ENCODE assay signal across 1 cellular context in the genomic region with DNA sequence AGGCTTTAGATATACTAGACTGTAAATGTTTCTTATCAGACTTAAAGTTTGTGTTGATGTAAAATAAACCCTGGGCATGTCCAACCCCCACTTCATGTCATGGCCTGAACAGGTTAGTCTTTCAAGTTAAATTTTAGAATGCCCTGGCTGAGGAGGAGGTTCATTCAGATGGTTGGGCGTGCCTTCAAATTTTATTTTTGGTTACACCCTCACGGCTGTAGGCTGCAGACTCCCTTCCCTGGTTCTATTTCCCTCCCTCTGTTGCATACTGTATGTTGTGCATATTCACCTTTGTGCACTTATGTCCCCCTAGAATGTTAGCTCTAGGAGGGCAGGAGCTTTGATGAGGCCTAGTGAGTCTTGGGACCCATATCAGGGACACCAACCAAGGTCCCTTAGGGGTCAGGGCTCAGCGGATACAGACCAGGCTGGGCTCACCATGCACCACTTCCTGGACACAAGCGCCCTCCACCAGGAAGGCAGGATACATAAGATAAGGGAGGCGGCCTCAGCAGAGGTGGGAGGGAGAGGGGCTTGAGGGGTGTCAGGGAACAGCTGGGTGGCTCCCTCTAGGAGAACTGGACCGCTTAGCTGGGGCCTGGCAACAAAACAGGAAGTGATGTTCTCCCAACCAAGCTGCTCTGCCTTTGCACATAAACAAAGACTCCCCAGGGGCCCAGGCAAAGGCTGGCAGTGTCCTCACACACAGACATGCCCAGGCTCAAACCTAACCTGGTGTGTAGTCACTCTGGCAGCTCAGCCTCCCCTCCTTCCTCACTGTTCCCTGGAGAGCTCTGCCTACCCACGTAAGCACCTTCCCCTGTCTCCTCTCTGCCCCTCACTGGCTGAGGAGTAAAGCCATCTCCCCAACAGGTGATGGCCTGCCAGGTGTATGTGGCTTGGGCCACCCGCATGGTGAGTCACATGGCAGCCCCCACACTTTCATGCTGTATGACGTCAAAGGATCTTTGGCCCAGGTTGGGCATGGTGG.
TF ChIP-seq lines count a peak whose summit lies in the region.

No MANE protein-coding gene starts in this region.

TF ChIP-seq in K562, 482 proteins besides CTCF, POLR2A, EP300 and RAD21 (continued from another document):
- TF ChIP-seq, protein P1, sequence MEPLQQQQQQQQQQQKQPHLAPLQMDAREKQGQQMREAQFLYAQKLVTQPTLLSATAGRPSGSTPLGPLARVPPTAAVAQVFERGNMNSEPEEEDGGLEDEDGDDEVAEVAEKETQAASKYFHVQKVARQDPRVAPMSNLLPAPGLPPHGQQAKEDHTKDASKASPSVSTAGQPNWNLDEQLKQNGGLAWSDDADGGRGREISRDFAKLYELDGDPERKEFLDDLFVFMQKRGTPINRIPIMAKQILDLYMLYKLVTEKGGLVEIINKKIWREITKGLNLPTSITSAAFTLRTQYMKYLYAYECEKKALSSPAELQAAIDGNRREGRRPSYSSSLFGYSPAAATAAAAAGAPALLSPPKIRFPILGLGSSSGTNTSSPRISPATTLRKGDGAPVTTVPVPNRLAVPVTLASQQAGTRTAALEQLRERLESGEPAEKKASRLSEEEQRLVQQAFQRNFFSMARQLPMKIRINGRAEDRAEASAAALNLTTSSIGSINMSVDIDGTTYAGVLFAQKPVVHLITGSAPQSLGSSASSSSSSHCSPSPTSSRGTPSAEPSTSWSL (CRISPR knock-in tag; IDR thresholded peaks at IDR 0.05; ENCODE audit: borderline replicate concordance) = no peak
- TF ChIP-seq CBX1 (IDR thresholded peaks at IDR 0.05; ENCODE audit: low read depth) (0 out of 2 replicates have a peak, but pooled peaks have one; percentile 21), L3MBTL2 (IDR thresholded peaks at IDR 0.05) (0 out of 2 replicates have a peak, but pooled peaks have one; percentile 32)
